ENCODE assay signal across 8 cellular contexts in genomic region chr3:136861890-136862610, GRCh38. TPM values are rescaled to one million over a fixed set of nuclear protein-coding genes. Genes with fewer than 3 reads are reported as not detected.
DNase-seq lines count a peak whose midpoint lies in the region; ATAC-seq and TF ChIP-seq lines count a peak whose summit lies in the region.

Gene NCK1, plus strand, starts transcription at chr3:136862208. Its CDS starts 65,794 bp downstream, at chr3:136928002.

- DNase-seq in EL, result peak; percentile 99
- peak; percentile 99 for DNase-seq in GM23338 (ENCODE audit: low spot score)
- DNase-seq in LHCN-M2 (ENCODE audit: low read depth), result peak; percentile 98
- peak; percentile 98 for DNase-seq in RPMI8226
- peak; percentile 94 to 97 for DNase-seq in activated T-helper 1 cell treated with anti-CD3 and anti-CD28 coated beads, Interleukin-2, amount 50 U/mL, for 16 hours (ENCODE audit: low read depth in 1 of 2, low spot score in 1 of 2)
- DNase-seq in fibroblast of gingiva (ENCODE audit: low read depth), result peak; percentile 98
- peak; percentile 89 to 99 (median 98) for DNase-seq in naive thymus-derived CD4-positive, alpha-beta T cell
- DNase-seq in stimulated activated naive B cell treated with anti-CD40 and anti-IgM and Interleukin-4, amounts not matched to agents 10 μg/mL and 1 μg/mL and 100 μg/mL, for 72 hours, result peak; percentile 98

- H3K4me3 ChIP-seq in GM23338, result peak within 1 kb of the TSS; percentile 67
- peak within 1 kb of the TSS; percentile 85 for H3K4me3 ChIP-seq in naive thymus-derived CD4-positive, alpha-beta T cell (ENCODE audit: low read length)

- peak within 1 kb of the TSS; percentile 95 for H3K27ac Mint-ChIP-seq in GM23338
- peak within 1 kb of the TSS; percentile 93 to 99 (median 97) for H3K27ac Mint-ChIP-seq in naive thymus-derived CD4-positive, alpha-beta T cell
- peak within 1 kb of the TSS; percentile 98 for H3K27ac Mint-ChIP-seq in stimulated activated naive B cell treated with anti-CD40 and anti-IgM and Interleukin-4, amounts not matched to agents 10 μg/mL and 1 μg/mL and 100 μg/mL, for 72 hours

- H4K20me1 ChIP-seq in GM23338 (replicated peaks; ENCODE audit: insufficient read depth), result peaks cover 6% of the 10 kb centered on the region

- peaks cover 34% of the 10 kb centered on the region for H3K4me1 Mint-ChIP-seq in GM23338
- H3K4me1 Mint-ChIP-seq in naive thymus-derived CD4-positive, alpha-beta T cell, result peaks cover 32 to 74% (median 64%) of the 10 kb centered on the region in 7 donors
- peaks cover 19 to 31% of the 10 kb centered on the region in 2 donors for H3K4me1 Mint-ChIP-seq in stimulated activated naive B cell treated with anti-CD40 and anti-IgM and Interleukin-4, amounts not matched to agents 10 μg/mL and 1 μg/mL and 100 μg/mL, for 72 hours

- H2AFZ ChIP-seq in GM23338, result peak within 1 kb of the TSS; percentile 84

- H3K4me1 ChIP-seq in GM23338 (ENCODE audit: insufficient read depth), result peaks cover 21% of the 10 kb centered on the region
- H3K4me1 ChIP-seq in naive thymus-derived CD4-positive, alpha-beta T cell (ENCODE audit: control insufficient read depth in 2 of 2, insufficient read depth in 2 of 2, low read length in 2 of 2), result peaks cover 20 to 25% of the 10 kb centered on the region in 2 donors

- no peaks in the 10 kb centered on the region for H3K9me2 ChIP-seq in GM23338 (ENCODE audit: insufficient read depth)

- H3K79me2 ChIP-seq in GM23338 (replicated peaks; ENCODE audit: insufficient read depth), result peaks cover 72% of the 10 kb centered on the region

- H3K4me3 Mint-ChIP-seq in GM23338, result peak within 1 kb of the TSS; percentile 93
- peak within 1 kb of the TSS; percentile 91 to 99 (median 94) for H3K4me3 Mint-ChIP-seq in naive thymus-derived CD4-positive, alpha-beta T cell
- H3K4me3 Mint-ChIP-seq in stimulated activated naive B cell treated with anti-CD40 and anti-IgM and Interleukin-4, amounts not matched to agents 10 μg/mL and 1 μg/mL and 100 μg/mL, for 72 hours, result peak within 1 kb of the TSS; percentile 98

- TF ChIP-seq CTCF in GM23338 (conservative IDR thresholded peaks at IDR 0.05; ENCODE audit: low read depth in 2 of 2), result peak; percentile 13 to 15; a peak in 1 of 4 replicates

- peak within 1 kb of the TSS; percentile 96 for H3K27ac ChIP-seq in GM23338 (ENCODE audit: low read depth)
- H3K27ac ChIP-seq in naive thymus-derived CD4-positive, alpha-beta T cell (ENCODE audit: low read depth, low read length), result peak within 1 kb of the TSS; percentile 93

- H3F3A ChIP-seq in GM23338 (replicated peaks; ENCODE audit: low read depth), result 0 out of 2 replicates have a peak, but pooled peaks cover 2% of the 10 kb centered on the region

- CTCF ChIA-PET in naive thymus-derived CD4-positive, alpha-beta T cell (lab: Charles Lee), result interaction anchor here (0.6 to 3.6 kb wide), 6 partner anchors 9 to 666 kb away, joined by 3 to 32 read pairs (median 5); partner anchors contain the start of genes MSL2 and STAG1

- H3K9me3 ChIP-seq in naive thymus-derived CD4-positive, alpha-beta T cell (ENCODE audit: control insufficient read depth in 2 of 3, low read length in 3 of 3), result peaks cover 0 to 3% (median 3%) of the 10 kb centered on the region in 3 experiments

- peak; percentile 92 for ATAC-seq in GM23338
- peak; percentile 97 for ATAC-seq in naive thymus-derived CD4-positive, alpha-beta T cell
- ATAC-seq in stimulated activated naive B cell treated with anti-CD40 and anti-IgM and Interleukin-4, amounts not matched to agents 10 μg/mL and 1 μg/mL and 100 μg/mL, for 72 hours (replicated peaks), result peak; percentile 96

- peaks cover 4% of the 10 kb centered on the region; the same call in 1 of the 3 replicates for H3K9me3 Mint-ChIP-seq in GM23338
- H3K9me3 Mint-ChIP-seq in naive thymus-derived CD4-positive, alpha-beta T cell, result peaks cover 0 to 7% (median 3%) of the 10 kb centered on the region in 11 donors
- H3K9me3 Mint-ChIP-seq in stimulated activated naive B cell treated with anti-CD40 and anti-IgM and Interleukin-4, amounts not matched to agents 10 μg/mL and 1 μg/mL and 100 μg/mL, for 72 hours, result peaks cover 3 to 4% of the 10 kb centered on the region in 2 donors

- H3K36me3 Mint-ChIP-seq in GM23338 (ENCODE audit: low read depth), result peaks cover 8% of the 10 kb centered on the region; the same call in 2 of the 3 replicates
- peaks cover 3 to 14% (median 13%) of the 10 kb centered on the region in 5 donors for H3K36me3 Mint-ChIP-seq in naive thymus-derived CD4-positive, alpha-beta T cell
- H3K36me3 Mint-ChIP-seq in stimulated activated naive B cell treated with anti-CD40 and anti-IgM and Interleukin-4, amounts not matched to agents 10 μg/mL and 1 μg/mL and 100 μg/mL, for 72 hours, result peaks cover 16 to 20% of the 10 kb centered on the region in 2 donors

- peak within 1 kb of the TSS; percentile 86 for H3K4me2 ChIP-seq in GM23338

- H3K36me3 ChIP-seq in GM23338 (ENCODE audit: insufficient read depth), result no peaks in the 10 kb centered on the region
- peaks cover 0 to 7% (median 0%) of the 10 kb centered on the region in 3 experiments for H3K36me3 ChIP-seq in naive thymus-derived CD4-positive, alpha-beta T cell (ENCODE audit: control insufficient read depth in 2 of 3, insufficient read depth in 3 of 3, low read length in 3 of 3)

- intact Hi-C loops in naive thymus-derived CD4-positive, alpha-beta T cell (cut with micrococcal nuclease), result loop anchor here (1.0 to 10.0 kb wide), 18 partner anchors 23 to 787 kb away; partner anchors contain the start of genes MSL2 (in 2 of the 2), PCCB (in 2 of the 2) and STAG1 (in 2 of the 2)

- POLR2A ChIA-PET in naive thymus-derived CD4-positive, alpha-beta T cell (lab: Charles Lee), result interaction anchor here (1.0 to 6.4 kb wide), 18 partner anchors 9 to 666 kb away, joined by 3 to 117 read pairs (median 6); partner anchors contain the start of genes MSL2 and STAG1

- H3K27me3 Mint-ChIP-seq in GM23338 (ENCODE audit: insufficient read depth, low read depth, poor library complexity), result peaks cover 11% of the 10 kb centered on the region
- H3K27me3 Mint-ChIP-seq in naive thymus-derived CD4-positive, alpha-beta T cell, result no peaks in the 10 kb centered on the region
- no peaks in the 10 kb centered on the region for H3K27me3 Mint-ChIP-seq in stimulated activated naive B cell treated with anti-CD40 and anti-IgM and Interleukin-4, amounts not matched to agents 10 μg/mL and 1 μg/mL and 100 μg/mL, for 72 hours

- H3K27me3 ChIP-seq in GM23338 (ENCODE audit: insufficient read depth), result no peaks in the 10 kb centered on the region
- H3K27me3 ChIP-seq in naive thymus-derived CD4-positive, alpha-beta T cell (ENCODE audit: control insufficient read depth in 2 of 2, insufficient read depth in 2 of 2, low read length in 2 of 2), result no peaks in the 10 kb centered on the region

TF ChIP-seq in GM23338, 12 proteins besides CTCF, POLR2A, EP300 and RAD21:
- peak; percentile 98 for TF ChIP-seq POLR2AphosphoS5 (IDR thresholded peaks at IDR 0.05; ENCODE audit: low read depth)
- TF ChIP-seq CREB1 (CRISPR knock-in tag; IDR thresholded peaks at IDR 0.05; ENCODE audit: low read depth), result peak; percentile 84
- no peak for TF ChIP-seq ZNF114 (CRISPR knock-in tag; IDR thresholded peaks at IDR 0.05)

RNA-seq across cellular contexts. Expression of gene NCK1, which starts in this region (rescaled TPM):
- 27.1 and 28.4 TPM in 2 replicates for total RNA-seq in GM23338 (2014; rRNA removed; shearing (Covaris generic))
- polyA plus RNA-seq in GM23338 (2016; fragmentation: Nextera tagmentation; extraction: Ambion mirVana), result 18.6 and 28.7 TPM in 2 replicates
- total RNA-seq in LHCN-M2 (2014; rRNA removed), result 28.6 and 33.0 TPM in 2 replicates
- polyA plus RNA-seq in LHCN-M2 (2012), result 10.3 TPM
- total RNA-seq in naive thymus-derived CD4-positive, alpha-beta T cell, result 10 to 100 TPM; 41.1 to 59.6 (median 47.3) TPM
- polyA plus RNA-seq in naive thymus-derived CD4-positive, alpha-beta T cell, result 10 to 100 TPM; 39.1 to 51.4 TPM

Comparison
In these comparisons a context has a peak if more than half of its experiments do, and no peak if none do; other contexts are left out.
1. Peak in every context shown above with its lines: DNase-seq, ATAC-seq, H3K4me3 ChIP-seq and H3K27ac ChIP-seq.